1 cellular context compared by ENCODE assay signal in the genomic region with DNA sequence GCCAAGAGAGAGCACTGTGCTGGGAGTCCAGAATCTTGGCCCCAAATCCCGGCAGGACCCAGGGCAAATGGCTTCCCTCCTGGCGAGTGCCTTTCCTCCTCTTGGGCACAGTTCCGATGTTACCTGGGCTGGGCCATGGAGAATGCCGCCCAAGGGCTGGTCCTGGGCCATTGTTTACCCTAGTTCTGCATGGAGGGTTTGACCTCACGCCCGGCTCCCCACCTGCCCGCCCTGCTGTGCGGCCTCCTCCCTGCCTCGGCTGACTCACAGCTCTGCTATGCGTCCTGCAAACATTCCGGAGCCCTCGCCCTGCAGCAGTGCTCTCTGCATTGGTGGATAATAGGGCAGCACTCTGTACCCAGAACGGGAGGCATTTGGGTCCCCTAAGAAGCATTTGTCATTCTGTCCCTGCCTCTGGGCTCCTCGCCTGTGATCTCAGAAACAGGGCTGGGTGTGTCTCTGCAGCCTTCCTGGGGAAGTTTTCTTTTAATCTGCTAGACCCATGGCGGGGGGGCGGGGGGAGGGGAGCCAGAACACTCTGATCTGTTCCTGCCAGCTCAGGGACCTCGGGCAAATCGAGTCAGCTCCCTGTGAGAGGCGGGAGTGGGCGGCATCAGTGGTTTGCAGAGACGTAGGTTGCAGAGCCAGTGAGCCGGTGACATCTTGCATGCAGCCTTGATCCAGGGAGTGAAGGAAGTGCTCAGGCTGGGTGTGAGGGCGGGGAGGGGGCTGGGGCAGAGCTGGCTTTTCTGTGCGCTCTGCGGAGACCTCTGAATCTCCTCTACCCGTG.
TF ChIP-seq lines count a peak whose summit lies in the region.

No MANE protein-coding gene starts in this region.

TF ChIP-seq in HEK293, 187 proteins besides CTCF, POLR2A, EP300 and RAD21 (continued from another document and continues in another):
- TF ChIP-seq, protein P1, sequence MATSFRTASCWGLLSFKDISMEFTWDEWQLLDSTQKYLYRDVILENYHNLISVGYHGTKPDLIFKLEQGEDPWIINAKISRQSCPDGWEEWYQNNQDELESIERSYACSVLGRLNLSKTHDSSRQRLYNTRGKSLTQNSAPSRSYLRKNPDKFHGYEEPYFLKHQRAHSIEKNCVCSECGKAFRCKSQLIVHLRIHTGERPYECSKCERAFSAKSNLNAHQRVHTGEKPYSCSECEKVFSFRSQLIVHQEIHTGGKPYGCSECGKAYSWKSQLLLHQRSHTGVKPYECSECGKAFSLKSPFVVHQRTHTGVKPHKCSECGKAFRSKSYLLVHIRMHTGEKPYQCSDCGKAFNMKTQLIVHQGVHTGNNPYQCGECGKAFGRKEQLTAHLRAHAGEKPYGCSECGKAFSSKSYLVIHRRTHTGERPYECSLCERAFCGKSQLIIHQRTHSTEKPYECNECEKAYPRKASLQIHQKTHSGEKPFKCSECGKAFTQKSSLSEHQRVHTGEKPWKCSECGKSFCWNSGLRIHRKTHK (tag by site-specific recombination; IDR thresholded peaks at IDR 0.05) = no peak
- TF ChIP-seq KLF1 (tag by site-specific recombination; IDR thresholded peaks at IDR 0.05) (peak; percentile 97), ZSCAN18 (tag by site-specific recombination; IDR thresholded peaks at IDR 0.05) (no peak), ZSCAN16 (tag by site-specific recombination; IDR thresholded peaks at IDR 0.05) (no peak), ZNF335 (tag by site-specific recombination; conservative IDR thresholded peaks at IDR 0.05) (no peak), ZNF341 (tag by site-specific recombination; IDR thresholded peaks at IDR 0.05; ENCODE audit: low read depth) (no peak), ATF2 (tag by site-specific recombination; IDR thresholded peaks at IDR 0.05; ENCODE audit: low read depth) (no peak), ZNF664 (tag by site-specific recombination; IDR thresholded peaks at IDR 0.05) (no peak), FEZF1 (tag by site-specific recombination; IDR thresholded peaks at IDR 0.05) (no peak), INSM2 (tag by site-specific recombination; IDR thresholded peaks at IDR 0.05) (peak; percentile 62; the same call in 1 of the 2 replicates), GFI1B (tag by site-specific recombination; IDR thresholded peaks at IDR 0.05) (no peak), ZNF544 (tag by site-specific recombination; IDR thresholded peaks at IDR 0.05) (no peak), EGR2 (tag by site-specific recombination; IDR thresholded peaks at IDR 0.05; ENCODE audit: low read depth) (peak; percentile 82), ZNF155 (tag by site-specific recombination; IDR thresholded peaks at IDR 0.05) (no peak), SCRT2 (tag by site-specific recombination; IDR thresholded peaks at IDR 0.05) (no peak), ZNF843 (tag by site-specific recombination; IDR thresholded peaks at IDR 0.05) (no peak), ZNF560 (tag by site-specific recombination; IDR thresholded peaks at IDR 0.05; ENCODE audit: borderline replicate concordance) (no peak), ZBTB26 (tag by site-specific recombination; optimal IDR thresholded peaks at IDR 0.05) (no peak), ZSCAN5A (tag by site-specific recombination; IDR thresholded peaks at IDR 0.05) (no peak)
- TF ChIP-seq, protein P2, sequence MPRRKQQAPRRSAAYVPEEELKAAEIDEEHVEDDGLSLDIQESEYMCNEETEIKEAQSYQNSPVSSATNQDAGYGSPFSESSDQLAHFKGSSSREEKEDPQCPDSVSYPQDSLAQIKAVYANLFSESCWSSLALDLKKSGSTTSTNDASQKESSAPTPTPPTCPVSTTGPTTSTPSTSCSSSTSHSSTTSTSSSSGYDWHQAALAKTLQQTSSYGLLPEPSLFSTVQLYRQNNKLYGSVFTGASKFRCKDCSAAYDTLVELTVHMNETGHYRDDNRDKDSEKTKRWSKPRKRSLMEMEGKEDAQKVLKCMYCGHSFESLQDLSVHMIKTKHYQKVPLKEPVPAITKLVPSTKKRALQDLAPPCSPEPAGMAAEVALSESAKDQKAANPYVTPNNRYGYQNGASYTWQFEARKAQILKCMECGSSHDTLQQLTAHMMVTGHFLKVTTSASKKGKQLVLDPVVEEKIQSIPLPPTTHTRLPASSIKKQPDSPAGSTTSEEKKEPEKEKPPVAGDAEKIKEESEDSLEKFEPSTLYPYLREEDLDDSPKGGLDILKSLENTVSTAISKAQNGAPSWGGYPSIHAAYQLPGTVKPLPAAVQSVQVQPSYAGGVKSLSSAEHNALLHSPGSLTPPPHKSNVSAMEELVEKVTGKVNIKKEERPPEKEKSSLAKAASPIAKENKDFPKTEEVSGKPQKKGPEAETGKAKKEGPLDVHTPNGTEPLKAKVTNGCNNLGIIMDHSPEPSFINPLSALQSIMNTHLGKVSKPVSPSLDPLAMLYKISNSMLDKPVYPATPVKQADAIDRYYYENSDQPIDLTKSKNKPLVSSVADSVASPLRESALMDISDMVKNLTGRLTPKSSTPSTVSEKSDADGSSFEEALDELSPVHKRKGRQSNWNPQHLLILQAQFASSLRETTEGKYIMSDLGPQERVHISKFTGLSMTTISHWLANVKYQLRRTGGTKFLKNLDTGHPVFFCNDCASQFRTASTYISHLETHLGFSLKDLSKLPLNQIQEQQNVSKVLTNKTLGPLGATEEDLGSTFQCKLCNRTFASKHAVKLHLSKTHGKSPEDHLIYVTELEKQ (tag by site-specific recombination; IDR thresholded peaks at IDR 0.05; ENCODE audit: borderline replicate concordance) = no peak
- TF ChIP-seq, protein P3, sequence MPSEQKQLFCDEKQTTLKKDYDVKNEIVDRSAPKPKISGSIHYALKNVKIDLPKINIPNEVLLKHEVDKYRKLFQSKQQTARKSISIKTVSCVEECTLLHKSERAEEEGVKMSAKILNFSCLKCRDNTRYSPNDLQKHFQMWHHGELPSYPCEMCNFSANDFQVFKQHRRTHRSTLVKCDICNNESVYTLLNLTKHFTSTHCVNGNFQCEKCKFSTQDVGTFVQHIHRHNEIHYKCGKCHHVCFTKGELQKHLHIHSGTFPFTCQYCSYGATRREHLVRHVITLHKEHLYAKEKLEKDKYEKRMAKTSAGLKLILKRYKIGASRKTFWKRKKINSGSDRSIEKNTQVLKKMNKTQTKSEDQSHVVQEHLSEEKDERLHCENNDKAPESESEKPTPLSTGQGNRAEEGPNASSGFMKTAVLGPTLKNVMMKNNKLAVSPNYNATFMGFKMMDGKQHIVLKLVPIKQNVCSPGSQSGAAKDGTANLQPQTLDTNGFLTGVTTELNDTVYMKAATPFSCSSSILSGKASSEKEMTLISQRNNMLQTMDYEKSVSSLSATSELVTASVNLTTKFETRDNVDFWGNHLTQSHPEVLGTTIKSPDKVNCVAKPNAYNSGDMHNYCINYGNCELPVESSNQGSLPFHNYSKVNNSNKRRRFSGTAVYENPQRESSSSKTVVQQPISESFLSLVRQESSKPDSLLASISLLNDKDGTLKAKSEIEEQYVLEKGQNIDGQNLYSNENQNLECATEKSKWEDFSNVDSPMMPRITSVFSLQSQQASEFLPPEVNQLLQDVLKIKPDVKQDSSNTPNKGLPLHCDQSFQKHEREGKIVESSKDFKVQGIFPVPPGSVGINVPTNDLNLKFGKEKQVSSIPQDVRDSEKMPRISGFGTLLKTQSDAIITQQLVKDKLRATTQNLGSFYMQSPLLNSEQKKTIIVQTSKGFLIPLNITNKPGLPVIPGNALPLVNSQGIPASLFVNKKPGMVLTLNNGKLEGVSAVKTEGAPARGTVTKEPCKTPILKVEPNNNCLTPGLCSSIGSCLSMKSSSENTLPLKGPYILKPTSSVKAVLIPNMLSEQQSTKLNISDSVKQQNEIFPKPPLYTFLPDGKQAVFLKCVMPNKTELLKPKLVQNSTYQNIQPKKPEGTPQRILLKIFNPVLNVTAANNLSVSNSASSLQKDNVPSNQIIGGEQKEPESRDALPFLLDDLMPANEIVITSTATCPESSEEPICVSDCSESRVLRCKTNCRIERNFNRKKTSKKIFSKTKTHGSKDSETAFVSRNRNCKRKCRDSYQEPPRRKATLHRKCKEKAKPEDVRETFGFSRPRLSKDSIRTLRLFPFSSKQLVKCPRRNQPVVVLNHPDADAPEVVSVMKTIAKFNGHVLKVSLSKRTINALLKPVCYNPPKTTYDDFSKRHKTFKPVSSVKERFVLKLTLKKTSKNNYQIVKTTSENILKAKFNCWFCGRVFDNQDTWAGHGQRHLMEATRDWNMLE (tag by site-specific recombination; conservative IDR thresholded peaks at IDR 0.05; ENCODE audit: low read depth) = no peak
- TF ChIP-seq, protein P4, sequence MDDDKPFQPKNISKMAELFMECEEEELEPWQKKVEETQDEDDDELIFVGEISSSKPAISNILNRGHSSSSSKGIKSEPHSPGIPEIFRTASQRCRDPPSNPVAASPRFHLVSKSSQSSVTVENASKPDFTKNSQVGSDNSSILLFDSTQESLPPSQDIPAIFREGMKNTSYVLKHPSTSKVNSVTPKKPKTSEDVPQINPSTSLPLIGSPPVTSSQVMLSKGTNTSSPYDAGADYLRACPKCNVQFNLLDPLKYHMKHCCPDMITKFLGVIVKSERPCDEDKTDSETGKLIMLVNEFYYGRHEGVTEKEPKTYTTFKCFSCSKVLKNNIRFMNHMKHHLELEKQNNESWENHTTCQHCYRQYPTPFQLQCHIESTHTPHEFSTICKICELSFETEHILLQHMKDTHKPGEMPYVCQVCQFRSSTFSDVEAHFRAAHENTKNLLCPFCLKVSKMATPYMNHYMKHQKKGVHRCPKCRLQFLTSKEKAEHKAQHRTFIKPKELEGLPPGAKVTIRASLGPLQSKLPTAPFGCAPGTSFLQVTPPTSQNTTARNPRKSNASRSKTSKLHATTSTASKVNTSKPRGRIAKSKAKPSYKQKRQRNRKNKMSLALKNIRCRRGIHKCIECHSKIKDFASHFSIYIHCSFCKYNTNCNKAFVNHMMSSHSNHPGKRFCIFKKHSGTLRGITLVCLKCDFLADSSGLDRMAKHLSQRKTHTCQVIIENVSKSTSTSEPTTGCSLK (tag by site-specific recombination; IDR thresholded peaks at IDR 0.05) = no peak
- TF ChIP-seq, protein P5, sequence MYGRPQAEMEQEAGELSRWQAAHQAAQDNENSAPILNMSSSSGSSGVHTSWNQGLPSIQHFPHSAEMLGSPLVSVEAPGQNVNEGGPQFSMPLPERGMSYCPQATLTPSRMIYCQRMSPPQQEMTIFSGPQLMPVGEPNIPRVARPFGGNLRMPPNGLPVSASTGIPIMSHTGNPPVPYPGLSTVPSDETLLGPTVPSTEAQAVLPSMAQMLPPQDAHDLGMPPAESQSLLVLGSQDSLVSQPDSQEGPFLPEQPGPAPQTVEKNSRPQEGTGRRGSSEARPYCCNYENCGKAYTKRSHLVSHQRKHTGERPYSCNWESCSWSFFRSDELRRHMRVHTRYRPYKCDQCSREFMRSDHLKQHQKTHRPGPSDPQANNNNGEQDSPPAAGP (tag by site-specific recombination; IDR thresholded peaks at IDR 0.05) = peak; percentile 95
